Comparison of ENCODE assay signal across 9 cellular contexts in the genomic region with DNA sequence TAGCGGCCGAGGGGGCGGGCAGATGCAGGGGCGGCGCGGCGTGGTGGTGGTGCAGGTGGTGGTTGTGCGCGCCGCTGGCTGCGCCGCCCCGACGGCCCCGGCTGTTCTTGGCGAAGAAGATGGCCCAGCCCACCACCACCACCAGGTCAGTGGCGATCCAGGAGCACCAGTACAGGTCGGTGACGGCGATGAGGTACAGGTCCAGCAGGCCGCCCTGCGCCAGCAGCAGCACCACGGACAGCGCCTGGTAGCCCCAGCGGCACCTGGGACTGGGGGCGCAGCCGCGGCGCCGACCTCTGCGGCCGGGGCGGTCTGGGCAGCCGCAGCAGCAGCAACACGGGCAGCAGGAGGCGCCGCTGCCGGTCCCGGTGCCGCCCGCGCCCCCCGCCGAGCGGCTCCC. TPM values are rescaled to one million over a fixed set of nuclear protein-coding genes. Genes with fewer than 3 reads are reported as not detected.
DNase-seq lines count a peak whose midpoint lies in the region; ATAC-seq, FAIRE-seq and TF ChIP-seq lines count a peak whose summit lies in the region.
"Had no signal": no experiment of that assay in that cellular context is flagged by ENCODE, and none has a peak within 500 bp of the region (broad histone marks: within the 10 kb centered on the region; RNA-seq: fewer than 3 reads in every experiment).

No MANE protein-coding gene starts in this region.

- FAIRE-seq in pancreas (lab: Jason Lieb, UNC): no peak
- FAIRE-seq: endometrium had no signal

- no peak for TF ChIP-seq CTCF in foreskin fibroblast (IDR thresholded peaks at IDR 0.05; ENCODE audit: low read depth, low read length)
- TF ChIP-seq CTCF in pancreas (IDR thresholded peaks at IDR 0.05): no peak

- H3K4me2 ChIP-seq in BLaER1: peak overlapping the region; percentile 99

- WGBS in pancreas, 2 donors: 1 to 4% methylated on average over 16 to 45 of the region's 45 CpGs

- intact Hi-C loops in pancreas (cut with DNase I): no loop called here

- peaks cover 61% of the 10 kb centered on the region for H3K4me1 ChIP-seq in BLaER1
- no peaks in the 10 kb centered on the region for H3K4me1 ChIP-seq in pancreas

- H3K27me3 ChIP-seq in BLaER1: peaks cover 8% of the 10 kb centered on the region; the same call in 1 of the 2 replicates
- peaks cover 0 to 4% (median 0%) of the 10 kb centered on the region in 4 donors for H3K27me3 ChIP-seq in pancreas

- H3K27ac ChIP-seq in BLaER1 (no peak overlapping the region), pancreas (no peak overlapping the region)

- DNase-seq in Kasumi-1 (lab: John Stamatoyannopoulos, UW) (peak; percentile 11 to 14), foreskin fibroblast (peak; percentile 16 to 66), pancreas (peak; percentile 55 to 90 (median 72)), NCI-H2029 treated with DMSO at 0.1 percent for 48 hours (lab: John Stamatoyannopoulos, UW) (no peak), epidermal melanocyte (ENCODE audit: insufficient read length, low spot score) (no peak)
- DNase-seq in activated T-cell treated with anti-CD3 and anti-CD28 coated beads, Interleukin-2, amount 50 U/mL, for 1 hour: peak; percentile 71

- H3K4me3 ChIP-seq in BLaER1 (peak overlapping the region; percentile 81), foreskin fibroblast (ENCODE audit: low read depth in 1 of 2, low read length in 2 of 2) (no peak overlapping the region), pancreas (peak overlapping the region in 2 of 4 donors; percentile 63 to 84)

- peaks cover 43% of the 10 kb centered on the region for H4K20me1 ChIP-seq in BLaER1

- ATAC-seq in pancreas (peak; percentile 60 to 79 (median 69)), HG03342 (IDR thresholded peaks at IDR 0.05; ENCODE audit: unreplicated experiment) (no peak)

- H3K9me3 ChIP-seq in BLaER1 (no peaks in the 10 kb centered on the region), pancreas (no peaks in the 10 kb centered on the region)

- peak overlapping the region; percentile 66; the same call in 1 of the 2 replicates for H3K9ac ChIP-seq in BLaER1

- no peaks in the 10 kb centered on the region for H3K36me3 ChIP-seq in BLaER1
- H3K36me3 ChIP-seq in pancreas: no peaks in the 10 kb centered on the region

RNA-seq across cellular contexts. Expression of gene TMEM121B, which starts 0.9 kb away (rescaled TPM):
- under 1 TPM; 0.43 to 1.00 (median 0.60) TPM for total RNA-seq in pancreas
- polyA plus RNA-seq in pancreas: under 1 TPM; 0.23 to 0.73 TPM

RNA-seq across cellular contexts. Expression of gene IL17RA, which starts 35.5 kb away (rescaled TPM):
- 10 to 100 TPM in 2 of 6 donors, 1 to 10 TPM in 4; 6.8 to 17.0 (median 8.5) TPM for total RNA-seq in pancreas
- 1 to 10 TPM; 3.8 to 4.0 TPM for polyA plus RNA-seq in pancreas

RNA-seq across cellular contexts. Expression of gene HDHD5, which starts 38.8 kb away (rescaled TPM):
- total RNA-seq in pancreas: 10 to 100 TPM; 10.5 to 17.1 (median 16.8) TPM
- 10 to 100 TPM; 22.4 to 43.6 TPM for polyA plus RNA-seq in pancreas

Comparison
In these comparisons a context has a peak if more than half of its experiments do, and no peak if none do; other contexts are left out.
1. DNase-seq: peak in Kasumi-1 (2 of 2), activated T-cell treated with anti-CD3 and anti-CD28 coated beads, Interleukin-2, amount 50 U/mL, for 1 hour (single experiment), foreskin fibroblast (2 of 2) and pancreas (6 of 6); none in NCI-H2029 treated with DMSO at 0.1 percent for 48 hours (single experiment) and epidermal melanocyte (single experiment).